Comparison of ENCODE assay signal across 1 cellular context in genomic region chr11:82718307-82718706, GRCh38.
TF ChIP-seq lines count a peak whose summit lies in the region.

No MANE protein-coding gene starts in this region.

TF ChIP-seq in HepG2, 621 proteins besides CTCF, POLR2A, EP300 and RAD21 (continued from another document):
- TF ChIP-seq, protein P1, sequence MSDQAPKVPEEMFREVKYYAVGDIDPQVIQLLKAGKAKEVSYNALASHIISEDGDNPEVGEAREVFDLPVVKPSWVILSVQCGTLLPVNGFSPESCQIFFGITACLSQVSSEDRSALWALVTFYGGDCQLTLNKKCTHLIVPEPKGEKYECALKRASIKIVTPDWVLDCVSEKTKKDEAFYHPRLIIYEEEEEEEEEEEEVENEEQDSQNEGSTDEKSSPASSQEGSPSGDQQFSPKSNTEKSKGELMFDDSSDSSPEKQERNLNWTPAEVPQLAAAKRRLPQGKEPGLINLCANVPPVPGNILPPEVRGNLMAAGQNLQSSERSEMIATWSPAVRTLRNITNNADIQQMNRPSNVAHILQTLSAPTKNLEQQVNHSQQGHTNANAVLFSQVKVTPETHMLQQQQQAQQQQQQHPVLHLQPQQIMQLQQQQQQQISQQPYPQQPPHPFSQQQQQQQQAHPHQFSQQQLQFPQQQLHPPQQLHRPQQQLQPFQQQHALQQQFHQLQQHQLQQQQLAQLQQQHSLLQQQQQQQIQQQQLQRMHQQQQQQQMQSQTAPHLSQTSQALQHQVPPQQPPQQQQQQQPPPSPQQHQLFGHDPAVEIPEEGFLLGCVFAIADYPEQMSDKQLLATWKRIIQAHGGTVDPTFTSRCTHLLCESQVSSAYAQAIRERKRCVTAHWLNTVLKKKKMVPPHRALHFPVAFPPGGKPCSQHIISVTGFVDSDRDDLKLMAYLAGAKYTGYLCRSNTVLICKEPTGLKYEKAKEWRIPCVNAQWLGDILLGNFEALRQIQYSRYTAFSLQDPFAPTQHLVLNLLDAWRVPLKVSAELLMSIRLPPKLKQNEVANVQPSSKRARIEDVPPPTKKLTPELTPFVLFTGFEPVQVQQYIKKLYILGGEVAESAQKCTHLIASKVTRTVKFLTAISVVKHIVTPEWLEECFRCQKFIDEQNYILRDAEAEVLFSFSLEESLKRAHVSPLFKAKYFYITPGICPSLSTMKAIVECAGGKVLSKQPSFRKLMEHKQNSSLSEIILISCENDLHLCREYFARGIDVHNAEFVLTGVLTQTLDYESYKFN (CRISPR knock-in tag; conservative IDR thresholded peaks at IDR 0.05) = no peak
- TF ChIP-seq BCL6 (CRISPR knock-in tag; IDR thresholded peaks at IDR 0.05) (no peak), IKZF1 (IDR thresholded peaks at IDR 0.05) (no peak), STAG1 (CRISPR knock-in tag; IDR thresholded peaks at IDR 0.05) (peak; percentile 65), MIXL1 (CRISPR knock-in tag; IDR thresholded peaks at IDR 0.05) (no peak), ZFAT (CRISPR knock-in tag; conservative IDR thresholded peaks at IDR 0.05) (no peak), HDAC6 (IDR thresholded peaks at IDR 0.05; ENCODE audit: low read depth, low read length) (no peak), ZBTB38 (CRISPR knock-in tag; IDR thresholded peaks at IDR 0.05) (no peak)
- TF ChIP-seq, protein P2, sequence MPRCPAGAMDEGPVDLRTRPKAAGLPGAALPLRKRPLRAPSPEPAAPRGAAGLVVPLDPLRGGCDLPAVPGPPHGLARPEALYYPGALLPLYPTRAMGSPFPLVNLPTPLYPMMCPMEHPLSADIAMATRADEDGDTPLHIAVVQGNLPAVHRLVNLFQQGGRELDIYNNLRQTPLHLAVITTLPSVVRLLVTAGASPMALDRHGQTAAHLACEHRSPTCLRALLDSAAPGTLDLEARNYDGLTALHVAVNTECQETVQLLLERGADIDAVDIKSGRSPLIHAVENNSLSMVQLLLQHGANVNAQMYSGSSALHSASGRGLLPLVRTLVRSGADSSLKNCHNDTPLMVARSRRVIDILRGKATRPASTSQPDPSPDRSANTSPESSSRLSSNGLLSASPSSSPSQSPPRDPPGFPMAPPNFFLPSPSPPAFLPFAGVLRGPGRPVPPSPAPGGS (CRISPR knock-in tag; IDR thresholded peaks at IDR 0.05) = no peak
